Comparison of ENCODE assay signal across 8 cellular contexts in genomic region chr14:77376771-77377501, GRCh38. TPM values are rescaled to one million over a fixed set of nuclear protein-coding genes. Genes with fewer than 3 reads are reported as not detected.
DNase-seq lines count a peak whose midpoint lies in the region; ATAC-seq lines count a peak whose summit lies in the region.

SAMD15 (plus strand) TSS chr14:77377379; CDS start chr14:77377419, 40 bp downstream.
TMED8 (minus strand) TSS chr14:77377094; CDS start chr14:77377053, 41 bp downstream.

- peak within 1 kb of the TSS; percentile 94 for H3K9ac ChIP-seq in endocrine pancreas (ENCODE audit: control insufficient read depth, insufficient read depth, low read length)

- no peaks in the 10 kb centered on the region for H3K36me3 ChIP-seq in endocrine pancreas (ENCODE audit: control insufficient read depth, insufficient read depth, low read length)

- DNase-seq in COLO668 (lab: John Stamatoyannopoulos, UW; ENCODE audit: unreplicated experiment) (peak; percentile 90), HK-2 (ENCODE audit: unreplicated experiment) (peak; percentile 86), NCI-H82 (lab: John Stamatoyannopoulos, UW) (peak; percentile 89), mesenteric fat pad (ENCODE audit: low spot score) (peak; percentile 95)
- DNase-seq in activated CD8-positive, alpha-beta memory T cell treated with anti-CD3 and anti-CD28 coated beads for 24 hours, result peak; percentile 93
- DNase-seq in stimulated activated CD8-positive, alpha-beta memory T cell treated with anti-CD3 and anti-CD28 coated beads, Interleukin-15, amount 100 ng/mL, for 1 hour (ENCODE audit: low read depth), result peak; percentile 54

- no peaks in the 10 kb centered on the region for H3K9me3 ChIP-seq in endocrine pancreas (ENCODE audit: control insufficient read depth, low read length)

- no peaks in the 10 kb centered on the region for H3K27me3 ChIP-seq in endocrine pancreas (ENCODE audit: control insufficient read depth, insufficient read depth, low read length)

- no peaks in the 10 kb centered on the region for H3K4me1 ChIP-seq in endocrine pancreas (ENCODE audit: control insufficient read depth, insufficient read depth, low read length)

- H3K4me3 ChIP-seq in endocrine pancreas (ENCODE audit: control insufficient read depth, insufficient read depth, low read length), result peak within 1 kb of the TSS; percentile 78

- peak; percentile 85 for ATAC-seq in GM19452 (IDR thresholded peaks at IDR 0.05; ENCODE audit: unreplicated experiment)

RNA-seq across cellular contexts. Expression of gene SAMD15, which starts in this region (rescaled TPM):
- 1.5 TPM for total RNA-seq in mesenteric fat pad

RNA-seq across cellular contexts. Expression of gene TMED8, which starts in this region (rescaled TPM):
- total RNA-seq in mesenteric fat pad, result 15.3 TPM

Comparison
In these comparisons a context has a peak if more than half of its experiments do, and no peak if none do; other contexts are left out.
1. Peak in every context shown above with its lines: DNase-seq, ATAC-seq and H3K4me3 ChIP-seq.